In the genomic region with DNA sequence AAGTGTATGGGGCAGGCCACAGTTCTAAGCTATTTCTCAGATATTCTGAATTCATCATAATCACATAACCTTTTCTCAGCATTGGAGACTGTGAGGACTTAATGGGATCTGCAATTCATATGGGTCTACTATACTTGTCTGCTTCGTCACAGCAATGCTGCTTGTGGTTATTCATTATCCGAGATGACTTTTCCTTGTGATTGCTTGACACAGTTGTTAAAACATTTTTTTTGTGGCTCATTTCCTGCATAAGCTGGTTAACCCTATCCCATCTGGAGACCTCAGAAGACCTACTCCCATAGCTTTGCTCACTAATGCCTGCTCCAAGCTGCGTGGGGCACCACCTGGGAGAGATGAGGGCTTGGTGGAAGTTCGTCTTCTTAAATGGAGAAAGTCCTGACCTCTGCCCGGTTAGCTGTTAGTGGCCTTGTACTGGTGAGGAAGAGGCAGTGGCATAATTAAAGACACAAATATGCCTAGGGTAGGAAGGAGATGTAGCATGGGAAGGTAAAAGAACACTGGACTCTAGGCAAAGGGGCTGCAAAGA, we compare ENCODE assay signal across 20 cellular contexts.
DNase-seq lines count a peak whose midpoint lies in the region; ATAC-seq and TF ChIP-seq lines count a peak whose summit lies in the region.
"Had no signal": no experiment of that assay in that cellular context is flagged by ENCODE, and none has a peak within 500 bp of the region (broad histone marks: within the 10 kb centered on the region; RNA-seq: fewer than 3 reads in every experiment).

No MANE protein-coding gene starts in this region.

- peaks cover 3% of the 10 kb centered on the region for H3K9me3 Mint-ChIP-seq in Calu3 (ENCODE audit: low read depth, unreplicated experiment)
- H3K9me3 Mint-ChIP-seq: activated naive CD4-positive, alpha-beta T cell treated with anti-CD3 and anti-CD28 coated beads, Interleukin-2, amount 10 ng/mL, durations not matched to agents 7 days and 5 days; memory B cell; stimulated activated naive CD8-positive, alpha-beta T cell treated with anti-CD3 and anti-CD28 coated beads, Interleukin-15, amount 100 ng/mL, for 72 hours had no signal

- H3K36me3 ChIP-seq in osteoblast (ENCODE audit: insufficient read depth, low read length): no peaks in the 10 kb centered on the region
- H3K36me3 ChIP-seq: Peyer's patch had no signal

- BruUV-seq in Calu3 (replicated peaks; lab: Mats Ljungman, UMichigan): no TSS peak

- no peaks in the 10 kb centered on the region for H3K79me2 ChIP-seq in osteoblast (ENCODE audit: insufficient read depth, low read length)

- no peak overlapping the region for H3K27ac ChIP-seq in osteoblast (ENCODE audit: low read depth, low read length)
- H3K27ac ChIP-seq: Peyer's patch, spleen had no signal

- H3K36me3 Mint-ChIP-seq in Calu3 (ENCODE audit: insufficient read depth, unreplicated experiment): peaks cover 4% of the 10 kb centered on the region
- H3K36me3 Mint-ChIP-seq: activated CD8-positive, alpha-beta memory T cell treated with anti-CD3 and anti-CD28 coated beads, Interleukin-2, amount 10 ng/mL, durations not matched to agents 7 days and 5 days; activated naive CD4-positive, alpha-beta T cell treated with anti-CD3 and anti-CD28 coated beads, Interleukin-2, amount 10 ng/mL, durations not matched to agents 7 days and 5 days had no signal

- H3K4me3 ChIP-seq in fibroblast of the aortic adventitia (ENCODE audit: low read depth, low read length) (no peak overlapping the region), osteoblast (ENCODE audit: insufficient read depth, low read length) (no peak overlapping the region)
- H3K4me3 ChIP-seq: Peyer's patch, spleen had no signal

- no peaks in the 10 kb centered on the region for H3K9me3 ChIP-seq in osteoblast (ENCODE audit: low read depth, low read length)
- H3K9me3 ChIP-seq: Peyer's patch, spleen had no signal

- TF ChIP-seq CTCF in Calu3 (IDR thresholded peaks at IDR 0.05; ENCODE audit: unreplicated experiment): no peak
- no peak for TF ChIP-seq CTCF in fibroblast of the aortic adventitia (IDR thresholded peaks at IDR 0.05; ENCODE audit: insufficient read depth, low read length)
- TF ChIP-seq CTCF in osteoblast (IDR thresholded peaks at IDR 0.05; ENCODE audit: extremely low read depth, low read depth, low read length): no peak

- no peaks in the 10 kb centered on the region for H3K27me3 ChIP-seq in osteoblast (ENCODE audit: insufficient read depth, low read length)
- H3K27me3 ChIP-seq: Peyer's patch, spleen had no signal

- H3K4me2 ChIP-seq in osteoblast (ENCODE audit: insufficient read depth, low read length): no peak overlapping the region

- DNase-seq in Calu3 (peak; percentile 42), amniotic epithelial cell (ENCODE audit: low read depth) (peak; percentile 35), fibroblast of the aortic adventitia (ENCODE audit: low read depth) (peak; percentile 28), osteoblast (ENCODE audit: insufficient read length, low spot score, missing footprints) (peak; percentile 57)
- no peak for DNase-seq in activated CD4-positive, alpha-beta T cell treated with anti-CD3 and anti-CD28 coated beads, Interleukin-2, amount 50 U/mL, for 48 hours
- DNase-seq: activated CD4-positive, CD25-positive, alpha-beta regulatory T cell; activated CD8-positive, alpha-beta memory T cell treated with anti-CD3 and anti-CD28 coated beads, Interleukin-2, amount 10 ng/mL, durations not matched to agents 7 days and 5 days; activated naive CD4-positive, alpha-beta T cell treated with anti-CD3 and anti-CD28 coated beads, Interleukin-2, amount 10 ng/mL, durations not matched to agents 7 days and 5 days; AML-193; DMS79 treated with DMSO at 0.1 percent for 48 hours; erythroblast; NCI-H2029 treated with DMSO at 0.1 percent for 48 hours; NCI-H526 treated with DMSO at 0.1 percent for 48 hours; spleen; stimulated activated naive CD8-positive, alpha-beta T cell treated with anti-CD3 and anti-CD28 coated beads, Interleukin-15, amount 100 ng/mL, for 72 hours had no signal

- no peak for ATAC-seq in GM18909 (IDR thresholded peaks at IDR 0.05; ENCODE audit: poor library complexity, unreplicated experiment)
- ATAC-seq in GM19395 (IDR thresholded peaks at IDR 0.05; ENCODE audit: unreplicated experiment): no peak
- ATAC-seq in GM19455 (IDR thresholded peaks at IDR 0.05; ENCODE audit: unreplicated experiment): no peak
- ATAC-seq: activated CD8-positive, alpha-beta memory T cell treated with anti-CD3 and anti-CD28 coated beads, Interleukin-2, amount 10 ng/mL, durations not matched to agents 7 days and 5 days; stimulated activated naive CD8-positive, alpha-beta T cell treated with anti-CD3 and anti-CD28 coated beads, Interleukin-15, amount 100 ng/mL, for 72 hours had no signal

- H3K4me1 ChIP-seq in osteoblast (ENCODE audit: insufficient read depth, low read length): peaks cover 19% of the 10 kb centered on the region
- H3K4me1 ChIP-seq: Peyer's patch had no signal

- intact Hi-C loops in Calu3 (cut with micrococcal nuclease; ENCODE audit: unreplicated experiment): no loop called here

- H3K27me3 Mint-ChIP-seq in Calu3 (ENCODE audit: unreplicated experiment): no peaks in the 10 kb centered on the region
- H3K27me3 Mint-ChIP-seq: activated CD8-positive, alpha-beta memory T cell treated with anti-CD3 and anti-CD28 coated beads, Interleukin-2, amount 10 ng/mL, durations not matched to agents 7 days and 5 days; activated naive CD4-positive, alpha-beta T cell treated with anti-CD3 and anti-CD28 coated beads, Interleukin-2, amount 10 ng/mL, durations not matched to agents 7 days and 5 days; memory B cell; stimulated activated naive CD8-positive, alpha-beta T cell treated with anti-CD3 and anti-CD28 coated beads, Interleukin-15, amount 100 ng/mL, for 72 hours had no signal

- H4K20me1 ChIP-seq in osteoblast (ENCODE audit: insufficient read depth, low read length): no peaks in the 10 kb centered on the region

- no peak overlapping the region for H2AFZ ChIP-seq in osteoblast (ENCODE audit: low read length)

- H3K27ac Mint-ChIP-seq in Calu3 (ENCODE audit: unreplicated experiment): peak overlapping the region; percentile 82
- H3K27ac Mint-ChIP-seq: activated CD8-positive, alpha-beta memory T cell treated with anti-CD3 and anti-CD28 coated beads, Interleukin-2, amount 10 ng/mL, durations not matched to agents 7 days and 5 days; activated naive CD4-positive, alpha-beta T cell treated with anti-CD3 and anti-CD28 coated beads, Interleukin-2, amount 10 ng/mL, durations not matched to agents 7 days and 5 days; memory B cell; stimulated activated naive CD8-positive, alpha-beta T cell treated with anti-CD3 and anti-CD28 coated beads, Interleukin-15, amount 100 ng/mL, for 72 hours had no signal

- H3K4me1 Mint-ChIP-seq in Calu3 (ENCODE audit: low read depth, unreplicated experiment): peaks cover 54% of the 10 kb centered on the region
- H3K4me1 Mint-ChIP-seq: activated CD8-positive, alpha-beta memory T cell treated with anti-CD3 and anti-CD28 coated beads, Interleukin-2, amount 10 ng/mL, durations not matched to agents 7 days and 5 days; activated naive CD4-positive, alpha-beta T cell treated with anti-CD3 and anti-CD28 coated beads, Interleukin-2, amount 10 ng/mL, durations not matched to agents 7 days and 5 days; stimulated activated naive CD8-positive, alpha-beta T cell treated with anti-CD3 and anti-CD28 coated beads, Interleukin-15, amount 100 ng/mL, for 72 hours had no signal

- peak overlapping the region; percentile 26 for H3K4me3 Mint-ChIP-seq in Calu3 (ENCODE audit: low read depth, unreplicated experiment)
- H3K4me3 Mint-ChIP-seq: activated CD8-positive, alpha-beta memory T cell treated with anti-CD3 and anti-CD28 coated beads, Interleukin-2, amount 10 ng/mL, durations not matched to agents 7 days and 5 days; activated naive CD4-positive, alpha-beta T cell treated with anti-CD3 and anti-CD28 coated beads, Interleukin-2, amount 10 ng/mL, durations not matched to agents 7 days and 5 days; memory B cell; stimulated activated naive CD8-positive, alpha-beta T cell treated with anti-CD3 and anti-CD28 coated beads, Interleukin-15, amount 100 ng/mL, for 72 hours had no signal

- CTCF ChIA-PET in Calu3 (lab: Charles Lee): interaction anchor here (1.1 to 1.4 kb wide), 2 partner anchors 29 to 35 kb away, joined by 3 to 4 read pairs; no protein-coding TSS in a partner anchor

Comparison
In these comparisons a context has a peak if more than half of its experiments do, and no peak if none do; other contexts are left out.
1. DNase-seq: peak in Calu3 (single experiment), amniotic epithelial cell (single experiment), fibroblast of the aortic adventitia (single experiment) and osteoblast (single experiment); none in activated CD4-positive, alpha-beta T cell treated with anti-CD3 and anti-CD28 coated beads, Interleukin-2, amount 50 U/mL, for 48 hours (0 of 2).